In the genomic region with DNA sequence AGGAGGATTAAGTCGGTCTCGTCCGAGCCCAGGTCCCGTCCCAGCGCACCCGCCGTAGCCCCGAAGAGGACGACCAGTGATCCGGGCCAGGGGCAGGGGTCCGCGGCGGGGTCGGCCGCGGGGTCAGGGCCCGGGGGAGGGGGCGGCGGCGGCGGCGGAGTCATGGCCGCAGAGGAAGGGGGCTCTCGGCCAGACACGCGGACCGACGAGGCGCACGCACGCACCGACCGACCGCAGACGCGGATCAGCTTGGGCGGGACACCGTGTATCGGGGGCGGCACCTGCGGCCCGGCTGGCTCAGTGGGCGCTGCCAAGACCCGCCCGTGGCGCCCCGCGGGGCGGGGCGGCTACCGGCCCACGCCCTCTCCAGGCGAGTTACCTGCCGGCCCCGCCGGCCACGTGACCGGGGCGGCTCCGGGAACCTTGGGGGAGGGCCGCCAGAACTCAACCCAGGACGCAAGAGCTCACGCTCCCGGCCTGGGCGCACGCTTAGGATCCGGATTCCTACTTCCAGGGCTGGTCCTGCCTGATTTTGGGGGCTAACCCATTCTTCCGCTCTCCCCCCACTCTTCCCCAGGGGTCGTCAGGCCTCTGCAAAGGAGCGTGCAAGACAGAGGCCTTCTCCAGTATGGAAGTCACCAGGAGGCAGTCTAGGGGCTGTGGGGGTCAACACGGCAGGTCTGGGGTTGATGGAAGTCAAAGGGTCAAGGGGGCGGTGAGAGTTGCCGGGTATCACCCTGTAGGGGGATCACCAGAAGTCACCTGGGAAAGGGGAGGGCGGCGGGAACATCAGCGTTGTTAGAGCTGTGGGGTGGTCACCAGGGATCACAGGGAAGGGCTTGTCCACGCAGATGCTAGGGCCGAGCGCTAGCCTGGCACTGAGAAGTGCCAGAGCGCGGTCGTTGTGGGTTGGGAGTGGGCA, we compare ENCODE assay signal across 8 cellular contexts. TPM values are rescaled to one million over a fixed set of nuclear protein-coding genes. Genes with fewer than 3 reads are reported as not detected.
DNase-seq lines count a peak whose midpoint lies in the region; ATAC-seq, FAIRE-seq and TF ChIP-seq lines count a peak whose summit lies in the region.

A gene (minus strand): TSS at position 246 of the 922 bp plus-strand sequence. CDS start 82 bp downstream, at position 164.

- peak within 1 kb of the TSS; percentile 94 for H4K8ac ChIP-seq in mesenchymal stem cell (ENCODE audit: low read length)

- H2BK120ac ChIP-seq in mesenchymal stem cell (ENCODE audit: low read depth, low read length), result peak within 1 kb of the TSS; percentile 65

- peaks cover 18% of the 10 kb centered on the region for H3F3A ChIP-seq in GM23338 (replicated peaks; ENCODE audit: low read depth)

- H3K4me1 Mint-ChIP-seq in GM23338, result peaks cover 26% of the 10 kb centered on the region
- H3K4me1 Mint-ChIP-seq in dendritic cell treated with granulocyte-macrophage colony-stimulating factor and Interleukin-4, amounts not matched to agents 40 ng/mL and 50 ng/mL, for 4 days (ENCODE audit: low read depth), result peaks cover 40% of the 10 kb centered on the region

- POLR2A ChIA-PET in A549 (lab: Yijun Ruan, JAX), result interaction anchor here (0.5 to 1.8 kb wide), 3 partner anchors 10 to 37 kb away, joined by 4 to 29 read pairs (median 5); a partner anchor contains a TSS

- H3K36me3 Mint-ChIP-seq in GM23338 (ENCODE audit: low read depth), result peaks cover 19% of the 10 kb centered on the region
- peaks cover 16% of the 10 kb centered on the region for H3K36me3 Mint-ChIP-seq in dendritic cell treated with granulocyte-macrophage colony-stimulating factor and Interleukin-4, amounts not matched to agents 40 ng/mL and 50 ng/mL, for 4 days (ENCODE audit: low read depth)

- H3K9me2 ChIP-seq in GM23338 (ENCODE audit: insufficient read depth), result no peaks in the 10 kb centered on the region

- peak within 1 kb of the TSS; percentile 33 for H2BK15ac ChIP-seq in mesenchymal stem cell (ENCODE audit: low read depth, poor library complexity, severe bottlenecking)

- peak within 1 kb of the TSS; percentile 6 to 91 for H2BK12ac ChIP-seq in mesenchymal stem cell (ENCODE audit: low read length in 2 of 2)

- peak within 1 kb of the TSS; percentile 85 for H4K91ac ChIP-seq in mesenchymal stem cell (ENCODE audit: low read length)

- H2AFZ ChIP-seq in GM23338, result peak within 1 kb of the TSS; percentile 65
- peak within 1 kb of the TSS; percentile 68 for H2AFZ ChIP-seq in mesenchymal stem cell (ENCODE audit: low read depth, low read length)

- peak within 1 kb of the TSS; percentile 80 for H2AK5ac ChIP-seq in mesenchymal stem cell (ENCODE audit: low read length, severe bottlenecking)

- peaks cover 18% of the 10 kb centered on the region for H4K20me1 ChIP-seq in GM23338 (replicated peaks; ENCODE audit: insufficient read depth)

- no peak within 1 kb of the TSS for H2BK5ac ChIP-seq in mesenchymal stem cell (ENCODE audit: low read depth, low read length, poor library complexity, severe bottlenecking)

- H3K18ac ChIP-seq in mesenchymal stem cell (ENCODE audit: low read depth in 1 of 2, low read length in 2 of 2), result peak within 1 kb of the TSS; percentile 64 to 93

- H3K23ac ChIP-seq in mesenchymal stem cell (ENCODE audit: low read length in 2 of 2), result peak within 1 kb of the TSS; percentile 83 to 98

- no peak for TF ChIP-seq CTCF in A549 (IDR thresholded peaks at IDR 0.05)
- TF ChIP-seq CTCF in GM23338 (conservative IDR thresholded peaks at IDR 0.05; ENCODE audit: low read depth in 2 of 2), result no peak

- H3K27me3 ChIP-seq in GM23338 (ENCODE audit: insufficient read depth) (peaks cover 3% of the 10 kb centered on the region; the same call in 1 of the 2 replicates), mesenchymal stem cell (ENCODE audit: control insufficient read depth in 1 of 2, insufficient read depth in 1 of 2, low read length in 2 of 2) (peaks cover 13 to 17% of the 10 kb centered on the region in 2 experiments), thymus (ENCODE audit: control insufficient read depth, insufficient read depth) (no peaks in the 10 kb centered on the region)

- peak within 1 kb of the TSS; percentile 82 to 92 for H3K27ac ChIP-seq in A549
- peak within 1 kb of the TSS; percentile 99 for H3K27ac ChIP-seq in GM23338 (ENCODE audit: low read depth)
- H3K27ac ChIP-seq in mesenchymal stem cell (ENCODE audit: low read length, poor library complexity, severe bottlenecking), result peak within 1 kb of the TSS; percentile 85
- peak within 1 kb of the TSS; percentile 82 for H3K27ac ChIP-seq in thymus (ENCODE audit: low read depth)

- no peak for TF ChIP-seq RAD21 in A549 (conservative IDR thresholded peaks at IDR 0.05 in 1 of 2, IDR thresholded peaks at IDR 0.05 in 1 of 2)

- CTCF ChIA-PET in A549 (lab: Yijun Ruan, JAX), result interaction anchor here (2.9 kb wide), 1 partner anchor 93 kb away, joined by 11 read pairs; no protein-coding TSS in a partner anchor

- peak within 1 kb of the TSS; percentile 97 for H3K27ac Mint-ChIP-seq in GM23338
- H3K27ac Mint-ChIP-seq in dendritic cell treated with granulocyte-macrophage colony-stimulating factor and Interleukin-4, amounts not matched to agents 40 ng/mL and 50 ng/mL, for 4 days, result peak within 1 kb of the TSS; percentile 93

- TF ChIP-seq EP300 in A549 (IDR thresholded peaks at IDR 0.05), result no peak

- H3K4me3 ChIP-seq in A549, result peak within 1 kb of the TSS; percentile 45
- H3K4me3 ChIP-seq in GM23338, result peak within 1 kb of the TSS; percentile 98
- H3K4me3 ChIP-seq in mesenchymal stem cell (ENCODE audit: insufficient read depth in 1 of 2, low read depth in 1 of 2, low read length in 2 of 2), result peak within 1 kb of the TSS; percentile 50 to 76
- H3K4me3 ChIP-seq in thymus (ENCODE audit: low read length), result peak within 1 kb of the TSS; percentile 59

- H3K14ac ChIP-seq in mesenchymal stem cell (ENCODE audit: low read length in 2 of 2), result peak within 1 kb of the TSS in 1 of 2 experiments; percentile 81

- DNase-seq in A549 (ENCODE audit: low read depth in 1 of 2, low spot score in 1 of 2) (no peak), GM23338 (ENCODE audit: low spot score) (peak; percentile 85), SW480 (ENCODE audit: low spot score) (peak; percentile 87), mesenchymal stem cell (no peak), NCI-H1092 treated with DMSO at 0.1 percent for 48 hours (lab: John Stamatoyannopoulos, UW) (no peak)

- H3K9ac ChIP-seq in mesenchymal stem cell (ENCODE audit: low read length), result peak within 1 kb of the TSS; percentile 80

- peaks cover 4% of the 10 kb centered on the region for H3K9me3 Mint-ChIP-seq in GM23338
- no peaks in the 10 kb centered on the region for H3K9me3 Mint-ChIP-seq in dendritic cell treated with granulocyte-macrophage colony-stimulating factor and Interleukin-4, amounts not matched to agents 40 ng/mL and 50 ng/mL, for 4 days

- intact Hi-C loops in dendritic cell treated with granulocyte-macrophage colony-stimulating factor and Interleukin-4, amounts not matched to agents 40 ng/mL and 50 ng/mL, for 4 days (cut with micrococcal nuclease), result no loop called here

- 94% methylated on average over 66 of the region's 82 CpGs for WGBS in A549 (ENCODE audit: missing lambda C conversion rate)
- 8% methylated on average over 58 of the region's 82 CpGs for WGBS in mesenchymal stem cell
- 13% methylated on average over 82 of the region's 82 CpGs for WGBS in thymus

- H3K27me3 Mint-ChIP-seq in GM23338 (ENCODE audit: insufficient read depth, low read depth, poor library complexity), result peaks cover 22% of the 10 kb centered on the region
- H3K27me3 Mint-ChIP-seq in dendritic cell treated with granulocyte-macrophage colony-stimulating factor and Interleukin-4, amounts not matched to agents 40 ng/mL and 50 ng/mL, for 4 days, result peaks cover 30% of the 10 kb centered on the region

- ATAC-seq in A549 (no peak), GM23338 (peak; percentile 14), GM18868 (IDR thresholded peaks at IDR 0.05; ENCODE audit: unreplicated experiment) (no peak)

- peak within 1 kb of the TSS; percentile 92 for H3K4me3 Mint-ChIP-seq in GM23338
- H3K4me3 Mint-ChIP-seq in dendritic cell treated with granulocyte-macrophage colony-stimulating factor and Interleukin-4, amounts not matched to agents 40 ng/mL and 50 ng/mL, for 4 days, result peak within 1 kb of the TSS; percentile 87

- H3K4ac ChIP-seq in mesenchymal stem cell (ENCODE audit: low read depth in 1 of 2, low read length in 2 of 2), result peak within 1 kb of the TSS in 1 of 2 experiments; percentile 55

- no peak for TF ChIP-seq POLR2A in A549 (IDR thresholded peaks at IDR 0.05; ENCODE audit: low read length)

- peaks cover 15% of the 10 kb centered on the region for H3K4me1 ChIP-seq in A549
- peaks cover 17% of the 10 kb centered on the region for H3K4me1 ChIP-seq in GM23338 (ENCODE audit: insufficient read depth)
- H3K4me1 ChIP-seq in mesenchymal stem cell (ENCODE audit: control insufficient read depth, insufficient read depth, low read depth, low read length), result peaks cover 37% of the 10 kb centered on the region
- peaks cover 46% of the 10 kb centered on the region for H3K4me1 ChIP-seq in thymus (ENCODE audit: control insufficient read depth, insufficient read depth, low read length)

- peaks cover 23% of the 10 kb centered on the region for H3K79me2 ChIP-seq in GM23338 (replicated peaks; ENCODE audit: insufficient read depth)

- H3K4me2 ChIP-seq in A549 (peak within 1 kb of the TSS; percentile 79), GM23338 (peak within 1 kb of the TSS; percentile 99), mesenchymal stem cell (ENCODE audit: low read length, poor library complexity, severe bottlenecking) (peak within 1 kb of the TSS; percentile 92)

- H3K36me3 ChIP-seq in GM23338 (ENCODE audit: insufficient read depth) (0 out of 2 replicates have a peak, but pooled peaks cover 4% of the 10 kb centered on the region), mesenchymal stem cell (ENCODE audit: control insufficient read depth in 1 of 2, insufficient read depth in 2 of 2, low read depth in 1 of 2, low read length in 2 of 2) (peaks cover 0 to 17% of the 10 kb centered on the region in 2 experiments), thymus (ENCODE audit: control insufficient read depth, insufficient read depth) (peaks cover 14% of the 10 kb centered on the region)

- no peaks in the 10 kb centered on the region for H3K79me1 ChIP-seq in mesenchymal stem cell (replicated peaks; ENCODE audit: low read length, poor library complexity, severe bottlenecking)

- FAIRE-seq in A549 (lab: Jason Lieb, UNC), result no peak

- no peaks in the 10 kb centered on the region for H3K9me3 ChIP-seq in A549
- no peaks in the 10 kb centered on the region for H3K9me3 ChIP-seq in mesenchymal stem cell (ENCODE audit: control insufficient read depth, low read length)
- H3K9me3 ChIP-seq in thymus (ENCODE audit: control insufficient read depth), result no peaks in the 10 kb centered on the region

RNA-seq across cellular contexts. Expression of the gene that starts here (rescaled TPM):
- polyA plus RNA-seq in A549 (2011; rRNA removed) (0.04 and 0.08 TPM in 2 replicates), A549 (2017; fragmentation: RNase III; extraction: RNeasy Plus Mini Kit Qiagen cat#74134 plus additional on column Dnase treatment) (0.07 to 0.10 TPM (median 0.09 TPM) in 3 replicates), GM23338 (2016; fragmentation: Nextera tagmentation; extraction: Ambion mirVana) (16.2 TPM in 2 replicates), thymus (10.7 TPM)
- polyA plus RNA-seq in A549 (2012; cell fraction: cytosol; rRNA removed), result 0.05 and 0.08 TPM in 2 replicates
- polyA plus RNA-seq in A549 (2012; cell fraction: nucleus; rRNA removed), result 0.26 and 0.32 TPM in 2 replicates
- polyA minus RNA-seq in A549 (2011; rRNA and poly(A)+ RNA removed), result 0.19 and 0.33 TPM in 2 replicates
- total RNA-seq in GM23338 (2014; rRNA removed; shearing (Covaris generic)), result 42.7 and 44.0 TPM in 2 replicates
- polyA plus RNA-seq in mesenchymal stem cell (2013, experiment 1 of 2), result 0.04 TPM
- polyA plus RNA-seq in mesenchymal stem cell (2013, experiment 2 of 2), result 0.03 TPM

Comparison
In these comparisons a context has a peak if more than half of its experiments do, and no peak if none do; other contexts are left out.
1. DNase-seq: peak in GM23338 (single experiment) and SW480 (single experiment); none in A549 (0 of 2), mesenchymal stem cell (single experiment) and NCI-H1092 treated with DMSO at 0.1 percent for 48 hours (single experiment).
2. H3K4me3 ChIP-seq: peak in every context shown above with its lines; median percentile 98 in GM23338; 63 in mesenchymal stem cell; 59 in thymus; 45 in A549.
3. Peak in every context shown above with its lines, with median percentiles within 50 percentile points of each other: H3K27ac ChIP-seq and H3K4me2 ChIP-seq.